In genomic region chr3:71987828-71988227, GRCh38 we compare ENCODE assay signal across 15 cellular contexts.
A peak's percentile ranks its signal among the peaks of the same experiment; 100 is the strongest.
DNase-seq lines count a peak whose midpoint lies in the region; ATAC-seq and TF ChIP-seq lines count a peak whose summit lies in the region.
"Had no signal": no experiment of that assay in that cellular context is flagged by ENCODE, and none has a peak within 500 bp of the region (broad histone marks: within the 10 kb centered on the region; RNA-seq: fewer than 3 reads in every experiment).

No MANE protein-coding gene starts in this region.

- no peaks in the 10 kb centered on the region for H3K27me3 ChIP-seq in upper lobe of right lung
- H3K27me3 ChIP-seq: sigmoid colon, transverse colon had no signal

- no peak for TF ChIP-seq CTCF in upper lobe of right lung (IDR thresholded peaks at IDR 0.05)

- no peak for DNase-seq in Right ventricle myocardium superior
- no peak for DNase-seq in cardiac septum (ENCODE audit: low spot score)
- peak; percentile 28 for DNase-seq in NCI-H2081 treated with DMSO at 0.1 percent for 48 hours (lab: John Stamatoyannopoulos, UW)
- peak; percentile 42 to 73 for DNase-seq in dermis microvascular lymphatic vessel endothelial cell (ENCODE audit: low read depth in 2 of 2)
- no peak for DNase-seq in upper lobe of right lung
- DNase-seq in DMS53 (lab: John Stamatoyannopoulos, UW), result no peak
- no peak for DNase-seq in mucosa of gallbladder (ENCODE audit: low spot score)
- DNase-seq: anterior cingulate cortex; C1 segment of cervical spinal cord; HFFc6; MM.1S; NK-92 treated with Interleukin-12 subunit alpha and Interleukin-12 subunit beta, amount 100 ng/mL, for 24 hours; sigmoid colon; transverse colon had no signal

- intact Hi-C loops in Right ventricle myocardium superior (cut with DNase I) (no loop called here), cardiac septum (cut with DNase I) (no loop called here), upper lobe of right lung (cut with DNase I) (no loop called here)

- no peaks in the 10 kb centered on the region for H3K36me3 ChIP-seq in upper lobe of right lung
- H3K36me3 ChIP-seq: sigmoid colon, transverse colon had no signal

- H3K4me1 ChIP-seq in upper lobe of right lung, result peaks cover 8% of the 10 kb centered on the region
- H3K4me1 ChIP-seq: sigmoid colon, transverse colon had no signal

- no peak overlapping the region for H3K4me3 ChIP-seq in upper lobe of right lung
- H3K4me3 ChIP-seq: sigmoid colon, transverse colon had no signal

- ATAC-seq in Right ventricle myocardium superior (ENCODE audit: poor library complexity) (peak; percentile 15), upper lobe of right lung (peak; percentile 38), HG02798 (IDR thresholded peaks at IDR 0.05; ENCODE audit: poor library complexity, unreplicated experiment) (no peak)

- no peaks in the 10 kb centered on the region for H3K9me3 ChIP-seq in upper lobe of right lung
- H3K9me3 ChIP-seq: transverse colon had no signal

- H3K27ac ChIP-seq in upper lobe of right lung, result no peak overlapping the region
- H3K27ac ChIP-seq: sigmoid colon, transverse colon had no signal

Comparison
In these comparisons a context has a peak if more than half of its experiments do, and no peak if none do; other contexts are left out.
1. DNase-seq: peak in NCI-H2081 treated with DMSO at 0.1 percent for 48 hours (single experiment) and dermis microvascular lymphatic vessel endothelial cell (2 of 2); none in Right ventricle myocardium superior (single experiment), cardiac septum (single experiment), upper lobe of right lung (single experiment), DMS53 (single experiment) and mucosa of gallbladder (single experiment).